1 cellular context compared by ENCODE assay signal in the genomic region with DNA sequence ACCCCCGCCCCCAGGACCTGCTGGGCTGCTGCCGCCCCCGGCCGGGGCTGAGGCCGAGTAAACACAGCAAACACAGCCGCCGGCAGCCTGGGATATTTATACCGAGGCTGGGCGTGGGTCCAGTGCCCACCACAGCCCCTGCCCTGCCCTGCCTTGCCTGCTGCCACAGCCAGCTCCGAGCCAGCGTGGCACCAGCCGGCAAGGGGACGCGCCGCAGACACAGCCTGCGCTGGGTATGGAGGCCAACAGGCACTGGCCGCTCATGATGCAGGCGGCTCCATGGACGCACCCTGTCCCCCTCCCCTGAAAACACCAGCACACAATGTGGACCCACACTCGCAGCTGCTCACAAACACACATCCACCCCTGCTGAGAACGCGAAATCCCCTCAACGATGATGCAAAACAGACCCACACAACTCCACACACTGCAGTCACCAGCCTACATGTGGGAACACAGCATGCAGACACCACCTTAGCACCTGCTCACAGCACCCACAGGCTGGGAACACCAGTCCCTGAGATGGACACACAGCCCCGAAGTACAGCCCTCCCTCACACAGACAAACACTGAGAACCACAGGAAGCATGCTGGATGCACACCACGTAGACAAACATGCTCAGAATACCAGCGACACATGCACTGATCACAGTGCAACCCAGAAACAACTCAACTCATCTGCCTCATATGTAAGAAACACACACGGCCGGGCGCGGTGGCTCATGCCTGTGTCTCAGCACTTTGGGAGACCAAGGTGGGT.
TF ChIP-seq lines count a peak whose summit lies in the region.

No MANE protein-coding gene starts in this region.

TF ChIP-seq in HepG2, 621 proteins besides CTCF, POLR2A, EP300 and RAD21 (continued from another document and continues in another):
- TF ChIP-seq, protein P1, sequence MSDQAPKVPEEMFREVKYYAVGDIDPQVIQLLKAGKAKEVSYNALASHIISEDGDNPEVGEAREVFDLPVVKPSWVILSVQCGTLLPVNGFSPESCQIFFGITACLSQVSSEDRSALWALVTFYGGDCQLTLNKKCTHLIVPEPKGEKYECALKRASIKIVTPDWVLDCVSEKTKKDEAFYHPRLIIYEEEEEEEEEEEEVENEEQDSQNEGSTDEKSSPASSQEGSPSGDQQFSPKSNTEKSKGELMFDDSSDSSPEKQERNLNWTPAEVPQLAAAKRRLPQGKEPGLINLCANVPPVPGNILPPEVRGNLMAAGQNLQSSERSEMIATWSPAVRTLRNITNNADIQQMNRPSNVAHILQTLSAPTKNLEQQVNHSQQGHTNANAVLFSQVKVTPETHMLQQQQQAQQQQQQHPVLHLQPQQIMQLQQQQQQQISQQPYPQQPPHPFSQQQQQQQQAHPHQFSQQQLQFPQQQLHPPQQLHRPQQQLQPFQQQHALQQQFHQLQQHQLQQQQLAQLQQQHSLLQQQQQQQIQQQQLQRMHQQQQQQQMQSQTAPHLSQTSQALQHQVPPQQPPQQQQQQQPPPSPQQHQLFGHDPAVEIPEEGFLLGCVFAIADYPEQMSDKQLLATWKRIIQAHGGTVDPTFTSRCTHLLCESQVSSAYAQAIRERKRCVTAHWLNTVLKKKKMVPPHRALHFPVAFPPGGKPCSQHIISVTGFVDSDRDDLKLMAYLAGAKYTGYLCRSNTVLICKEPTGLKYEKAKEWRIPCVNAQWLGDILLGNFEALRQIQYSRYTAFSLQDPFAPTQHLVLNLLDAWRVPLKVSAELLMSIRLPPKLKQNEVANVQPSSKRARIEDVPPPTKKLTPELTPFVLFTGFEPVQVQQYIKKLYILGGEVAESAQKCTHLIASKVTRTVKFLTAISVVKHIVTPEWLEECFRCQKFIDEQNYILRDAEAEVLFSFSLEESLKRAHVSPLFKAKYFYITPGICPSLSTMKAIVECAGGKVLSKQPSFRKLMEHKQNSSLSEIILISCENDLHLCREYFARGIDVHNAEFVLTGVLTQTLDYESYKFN (CRISPR knock-in tag; conservative IDR thresholded peaks at IDR 0.05): peak; percentile 28; the same call in 1 of the 2 replicates
- TF ChIP-seq GABPB1 (CRISPR knock-in tag; IDR thresholded peaks at IDR 0.05): peak; percentile 38; the same call in 1 of the 2 replicates
- no peak for TF ChIP-seq SIN3A (IDR thresholded peaks at IDR 0.05; ENCODE audit: borderline replicate concordance, low read depth, low read length)
- TF ChIP-seq ZNF234 (CRISPR knock-in tag; conservative IDR thresholded peaks at IDR 0.05): no peak
- peak; percentile 41 for TF ChIP-seq ZBTB38 (CRISPR knock-in tag; IDR thresholded peaks at IDR 0.05)
- no peak for TF ChIP-seq BCL6 (CRISPR knock-in tag; IDR thresholded peaks at IDR 0.05)
- TF ChIP-seq, protein P2, sequence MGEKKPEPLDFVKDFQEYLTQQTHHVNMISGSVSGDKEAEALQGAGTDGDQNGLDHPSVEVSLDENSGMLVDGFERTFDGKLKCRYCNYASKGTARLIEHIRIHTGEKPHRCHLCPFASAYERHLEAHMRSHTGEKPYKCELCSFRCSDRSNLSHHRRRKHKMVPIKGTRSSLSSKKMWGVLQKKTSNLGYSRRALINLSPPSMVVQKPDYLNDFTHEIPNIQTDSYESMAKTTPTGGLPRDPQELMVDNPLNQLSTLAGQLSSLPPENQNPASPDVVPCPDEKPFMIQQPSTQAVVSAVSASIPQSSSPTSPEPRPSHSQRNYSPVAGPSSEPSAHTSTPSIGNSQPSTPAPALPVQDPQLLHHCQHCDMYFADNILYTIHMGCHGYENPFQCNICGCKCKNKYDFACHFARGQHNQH (CRISPR knock-in tag; IDR thresholded peaks at IDR 0.05): peak; percentile 45; the same call in 1 of the 2 replicates
- TF ChIP-seq SIX1 (CRISPR knock-in tag; IDR thresholded peaks at IDR 0.05; ENCODE audit: borderline replicate concordance): no peak
- peak; percentile 73; the same call in 1 of the 2 replicates for TF ChIP-seq NR1H2 (CRISPR knock-in tag; IDR thresholded peaks at IDR 0.05; ENCODE audit: borderline replicate concordance, low read depth)
- TF ChIP-seq ZNF136 (CRISPR knock-in tag; IDR thresholded peaks at IDR 0.05; ENCODE audit: low read depth): no peak
- TF ChIP-seq, protein P3, sequence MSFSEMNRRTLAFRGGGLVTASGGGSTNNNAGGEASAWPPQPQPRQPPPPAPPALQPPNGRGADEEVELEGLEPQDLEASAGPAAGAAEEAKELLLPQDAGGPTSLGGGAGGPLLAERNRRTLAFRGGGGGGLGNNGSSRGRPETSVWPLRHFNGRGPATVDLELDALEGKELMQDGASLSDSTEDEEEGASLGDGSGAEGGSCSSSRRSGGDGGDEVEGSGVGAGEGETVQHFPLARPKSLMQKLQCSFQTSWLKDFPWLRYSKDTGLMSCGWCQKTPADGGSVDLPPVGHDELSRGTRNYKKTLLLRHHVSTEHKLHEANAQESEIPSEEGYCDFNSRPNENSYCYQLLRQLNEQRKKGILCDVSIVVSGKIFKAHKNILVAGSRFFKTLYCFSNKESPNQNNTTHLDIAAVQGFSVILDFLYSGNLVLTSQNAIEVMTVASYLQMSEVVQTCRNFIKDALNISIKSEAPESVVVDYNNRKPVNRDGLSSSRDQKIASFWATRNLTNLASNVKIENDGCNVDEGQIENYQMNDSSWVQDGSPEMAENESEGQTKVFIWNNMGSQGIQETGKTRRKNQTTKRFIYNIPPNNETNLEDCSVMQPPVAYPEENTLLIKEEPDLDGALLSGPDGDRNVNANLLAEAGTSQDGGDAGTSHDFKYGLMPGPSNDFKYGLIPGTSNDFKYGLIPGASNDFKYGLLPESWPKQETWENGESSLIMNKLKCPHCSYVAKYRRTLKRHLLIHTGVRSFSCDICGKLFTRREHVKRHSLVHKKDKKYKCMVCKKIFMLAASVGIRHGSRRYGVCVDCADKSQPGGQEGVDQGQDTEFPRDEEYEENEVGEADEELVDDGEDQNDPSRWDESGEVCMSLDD (CRISPR knock-in tag; IDR thresholded peaks at IDR 0.05; ENCODE audit: borderline replicate concordance): no peak
- peak; percentile 27; the same call in 1 of the 2 replicates for TF ChIP-seq JUNB (CRISPR knock-in tag; IDR thresholded peaks at IDR 0.05; ENCODE audit: borderline replicate concordance)
- TF ChIP-seq ZNF530 (CRISPR knock-in tag; IDR thresholded peaks at IDR 0.05; ENCODE audit: low read depth): no peak
- TF ChIP-seq, protein P4, sequence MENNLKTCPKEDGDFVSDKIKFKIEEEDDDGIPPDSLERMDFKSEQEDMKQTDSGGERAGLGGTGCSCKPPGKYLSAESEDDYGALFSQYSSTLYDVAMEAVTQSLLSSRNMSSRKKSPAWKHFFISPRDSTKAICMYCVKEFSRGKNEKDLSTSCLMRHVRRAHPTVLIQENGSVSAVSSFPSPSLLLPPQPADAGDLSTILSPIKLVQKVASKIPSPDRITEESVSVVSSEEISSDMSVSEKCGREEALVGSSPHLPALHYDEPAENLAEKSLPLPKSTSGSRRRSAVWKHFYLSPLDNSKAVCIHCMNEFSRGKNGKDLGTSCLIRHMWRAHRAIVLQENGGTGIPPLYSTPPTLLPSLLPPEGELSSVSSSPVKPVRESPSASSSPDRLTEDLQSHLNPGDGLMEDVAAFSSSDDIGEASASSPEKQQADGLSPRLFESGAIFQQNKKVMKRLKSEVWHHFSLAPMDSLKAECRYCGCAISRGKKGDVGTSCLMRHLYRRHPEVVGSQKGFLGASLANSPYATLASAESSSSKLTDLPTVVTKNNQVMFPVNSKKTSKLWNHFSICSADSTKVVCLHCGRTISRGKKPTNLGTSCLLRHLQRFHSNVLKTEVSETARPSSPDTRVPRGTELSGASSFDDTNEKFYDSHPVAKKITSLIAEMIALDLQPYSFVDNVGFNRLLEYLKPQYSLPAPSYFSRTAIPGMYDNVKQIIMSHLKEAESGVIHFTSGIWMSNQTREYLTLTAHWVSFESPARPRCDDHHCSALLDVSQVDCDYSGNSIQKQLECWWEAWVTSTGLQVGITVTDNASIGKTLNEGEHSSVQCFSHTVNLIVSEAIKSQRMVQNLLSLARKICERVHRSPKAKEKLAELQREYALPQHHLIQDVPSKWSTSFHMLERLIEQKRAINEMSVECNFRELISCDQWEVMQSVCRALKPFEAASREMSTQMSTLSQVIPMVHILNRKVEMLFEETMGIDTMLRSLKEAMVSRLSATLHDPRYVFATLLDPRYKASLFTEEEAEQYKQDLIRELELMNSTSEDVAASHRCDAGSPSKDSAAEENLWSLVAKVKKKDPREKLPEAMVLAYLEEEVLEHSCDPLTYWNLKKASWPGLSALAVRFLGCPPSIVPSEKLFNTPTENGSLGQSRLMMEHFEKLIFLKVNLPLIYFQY (CRISPR knock-in tag; IDR thresholded peaks at IDR 0.05; ENCODE audit: borderline replicate concordance): no peak
- no peak for TF ChIP-seq ZNF792 (CRISPR knock-in tag; IDR thresholded peaks at IDR 0.05)
- TF ChIP-seq, protein P5, sequence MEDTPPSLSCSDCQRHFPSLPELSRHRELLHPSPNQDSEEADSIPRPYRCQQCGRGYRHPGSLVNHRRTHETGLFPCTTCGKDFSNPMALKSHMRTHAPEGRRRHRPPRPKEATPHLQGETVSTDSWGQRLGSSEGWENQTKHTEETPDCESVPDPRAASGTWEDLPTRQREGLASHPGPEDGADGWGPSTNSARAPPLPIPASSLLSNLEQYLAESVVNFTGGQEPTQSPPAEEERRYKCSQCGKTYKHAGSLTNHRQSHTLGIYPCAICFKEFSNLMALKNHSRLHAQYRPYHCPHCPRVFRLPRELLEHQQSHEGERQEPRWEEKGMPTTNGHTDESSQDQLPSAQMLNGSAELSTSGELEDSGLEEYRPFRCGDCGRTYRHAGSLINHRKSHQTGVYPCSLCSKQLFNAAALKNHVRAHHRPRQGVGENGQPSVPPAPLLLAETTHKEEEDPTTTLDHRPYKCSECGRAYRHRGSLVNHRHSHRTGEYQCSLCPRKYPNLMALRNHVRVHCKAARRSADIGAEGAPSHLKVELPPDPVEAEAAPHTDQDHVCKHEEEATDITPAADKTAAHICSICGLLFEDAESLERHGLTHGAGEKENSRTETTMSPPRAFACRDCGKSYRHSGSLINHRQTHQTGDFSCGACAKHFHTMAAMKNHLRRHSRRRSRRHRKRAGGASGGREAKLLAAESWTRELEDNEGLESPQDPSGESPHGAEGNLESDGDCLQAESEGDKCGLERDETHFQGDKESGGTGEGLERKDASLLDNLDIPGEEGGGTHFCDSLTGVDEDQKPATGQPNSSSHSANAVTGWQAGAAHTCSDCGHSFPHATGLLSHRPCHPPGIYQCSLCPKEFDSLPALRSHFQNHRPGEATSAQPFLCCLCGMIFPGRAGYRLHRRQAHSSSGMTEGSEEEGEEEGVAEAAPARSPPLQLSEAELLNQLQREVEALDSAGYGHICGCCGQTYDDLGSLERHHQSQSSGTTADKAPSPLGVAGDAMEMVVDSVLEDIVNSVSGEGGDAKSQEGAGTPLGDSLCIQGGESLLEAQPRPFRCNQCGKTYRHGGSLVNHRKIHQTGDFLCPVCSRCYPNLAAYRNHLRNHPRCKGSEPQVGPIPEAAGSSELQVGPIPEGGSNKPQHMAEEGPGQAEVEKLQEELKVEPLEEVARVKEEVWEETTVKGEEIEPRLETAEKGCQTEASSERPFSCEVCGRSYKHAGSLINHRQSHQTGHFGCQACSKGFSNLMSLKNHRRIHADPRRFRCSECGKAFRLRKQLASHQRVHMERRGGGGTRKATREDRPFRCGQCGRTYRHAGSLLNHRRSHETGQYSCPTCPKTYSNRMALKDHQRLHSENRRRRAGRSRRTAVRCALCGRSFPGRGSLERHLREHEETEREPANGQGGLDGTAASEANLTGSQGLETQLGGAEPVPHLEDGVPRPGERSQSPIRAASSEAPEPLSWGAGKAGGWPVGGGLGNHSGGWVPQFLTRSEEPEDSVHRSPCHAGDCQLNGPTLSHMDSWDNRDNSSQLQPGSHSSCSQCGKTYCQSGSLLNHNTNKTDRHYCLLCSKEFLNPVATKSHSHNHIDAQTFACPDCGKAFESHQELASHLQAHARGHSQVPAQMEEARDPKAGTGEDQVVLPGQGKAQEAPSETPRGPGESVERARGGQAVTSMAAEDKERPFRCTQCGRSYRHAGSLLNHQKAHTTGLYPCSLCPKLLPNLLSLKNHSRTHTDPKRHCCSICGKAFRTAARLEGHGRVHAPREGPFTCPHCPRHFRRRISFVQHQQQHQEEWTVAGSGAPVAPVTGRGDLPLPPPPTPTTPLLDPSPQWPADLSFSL (CRISPR knock-in tag; IDR thresholded peaks at IDR 0.05): peak; percentile 52; the same call in 1 of the 2 replicates
- 0 out of 2 replicates have a peak, but pooled peaks have one; percentile 30 for TF ChIP-seq MEF2D (CRISPR knock-in tag; IDR thresholded peaks at IDR 0.05)
- TF ChIP-seq FOXA3 (CRISPR knock-in tag; IDR thresholded peaks at IDR 0.05): peak; percentile 39
- TF ChIP-seq, protein P6, sequence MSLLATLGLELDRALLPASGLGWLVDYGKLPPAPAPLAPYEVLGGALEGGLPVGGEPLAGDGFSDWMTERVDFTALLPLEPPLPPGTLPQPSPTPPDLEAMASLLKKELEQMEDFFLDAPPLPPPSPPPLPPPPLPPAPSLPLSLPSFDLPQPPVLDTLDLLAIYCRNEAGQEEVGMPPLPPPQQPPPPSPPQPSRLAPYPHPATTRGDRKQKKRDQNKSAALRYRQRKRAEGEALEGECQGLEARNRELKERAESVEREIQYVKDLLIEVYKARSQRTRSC (CRISPR knock-in tag; IDR thresholded peaks at IDR 0.05; ENCODE audit: low read depth): no peak
- no peak for TF ChIP-seq ZNF232 (CRISPR knock-in tag; IDR thresholded peaks at IDR 0.05; ENCODE audit: borderline replicate concordance)
- TF ChIP-seq, protein P7, sequence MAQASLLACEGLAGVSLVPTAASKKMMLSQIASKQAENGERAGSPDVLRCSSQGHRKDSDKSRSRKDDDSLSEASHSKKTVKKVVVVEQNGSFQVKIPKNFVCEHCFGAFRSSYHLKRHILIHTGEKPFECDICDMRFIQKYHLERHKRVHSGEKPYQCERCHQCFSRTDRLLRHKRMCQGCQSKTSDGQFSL (CRISPR knock-in tag; IDR thresholded peaks at IDR 0.05): no peak
- TF ChIP-seq NCOA1 (CRISPR knock-in tag; IDR thresholded peaks at IDR 0.05): no peak
- TF ChIP-seq, protein P8, sequence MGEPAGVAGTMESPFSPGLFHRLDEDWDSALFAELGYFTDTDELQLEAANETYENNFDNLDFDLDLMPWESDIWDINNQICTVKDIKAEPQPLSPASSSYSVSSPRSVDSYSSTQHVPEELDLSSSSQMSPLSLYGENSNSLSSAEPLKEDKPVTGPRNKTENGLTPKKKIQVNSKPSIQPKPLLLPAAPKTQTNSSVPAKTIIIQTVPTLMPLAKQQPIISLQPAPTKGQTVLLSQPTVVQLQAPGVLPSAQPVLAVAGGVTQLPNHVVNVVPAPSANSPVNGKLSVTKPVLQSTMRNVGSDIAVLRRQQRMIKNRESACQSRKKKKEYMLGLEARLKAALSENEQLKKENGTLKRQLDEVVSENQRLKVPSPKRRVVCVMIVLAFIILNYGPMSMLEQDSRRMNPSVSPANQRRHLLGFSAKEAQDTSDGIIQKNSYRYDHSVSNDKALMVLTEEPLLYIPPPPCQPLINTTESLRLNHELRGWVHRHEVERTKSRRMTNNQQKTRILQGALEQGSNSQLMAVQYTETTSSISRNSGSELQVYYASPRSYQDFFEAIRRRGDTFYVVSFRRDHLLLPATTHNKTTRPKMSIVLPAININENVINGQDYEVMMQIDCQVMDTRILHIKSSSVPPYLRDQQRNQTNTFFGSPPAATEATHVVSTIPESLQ (CRISPR knock-in tag; conservative IDR thresholded peaks at IDR 0.05): no peak
- TF ChIP-seq SP2 (CRISPR knock-in tag; IDR thresholded peaks at IDR 0.05): no peak
- TF ChIP-seq TBX2 (CRISPR knock-in tag; IDR thresholded peaks at IDR 0.05; ENCODE audit: borderline replicate concordance): 0 out of 2 replicates have a peak, but pooled peaks have one; percentile 17
- TF ChIP-seq, protein P9, sequence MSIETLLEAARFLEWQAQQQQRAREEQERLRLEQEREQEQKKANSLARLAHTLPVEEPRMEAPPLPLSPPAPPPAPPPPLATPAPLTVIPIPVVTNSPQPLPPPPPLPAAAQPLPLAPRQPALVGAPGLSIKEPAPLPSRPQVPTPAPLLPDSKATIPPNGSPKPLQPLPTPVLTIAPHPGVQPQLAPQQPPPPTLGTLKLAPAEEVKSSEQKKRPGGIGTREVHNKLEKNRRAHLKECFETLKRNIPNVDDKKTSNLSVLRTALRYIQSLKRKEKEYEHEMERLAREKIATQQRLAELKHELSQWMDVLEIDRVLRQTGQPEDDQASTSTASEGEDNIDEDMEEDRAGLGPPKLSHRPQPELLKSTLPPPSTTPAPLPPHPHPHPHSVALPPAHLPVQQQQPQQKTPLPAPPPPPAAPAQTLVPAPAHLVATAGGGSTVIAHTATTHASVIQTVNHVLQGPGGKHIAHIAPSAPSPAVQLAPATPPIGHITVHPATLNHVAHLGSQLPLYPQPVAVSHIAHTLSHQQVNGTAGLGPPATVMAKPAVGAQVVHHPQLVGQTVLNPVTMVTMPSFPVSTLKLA (IDR thresholded peaks at IDR 0.05): peak; percentile 58; the same call in 1 of the 2 replicates
